ENCODE assay signal across 2 cellular contexts in the genomic region with DNA sequence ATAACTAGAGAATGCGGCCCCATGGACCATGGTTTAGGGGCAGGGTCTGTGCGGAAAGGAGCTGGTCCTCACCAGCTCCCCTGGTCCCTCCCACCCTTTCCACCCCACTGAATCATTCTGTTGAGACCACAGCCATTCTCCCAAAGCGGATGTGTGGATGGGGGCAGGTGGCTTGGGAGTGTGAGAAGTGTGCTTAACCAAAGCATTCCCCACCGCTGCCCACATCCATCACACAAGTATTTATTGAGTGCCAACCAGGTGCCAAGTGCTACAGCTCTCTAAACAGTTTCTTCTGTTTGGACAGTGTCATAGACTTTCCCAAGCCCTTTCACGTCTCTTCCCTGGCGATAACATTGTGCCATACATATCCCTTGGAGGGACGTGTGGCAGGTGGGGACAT.
TF ChIP-seq lines count a peak whose summit lies in the region.

No MANE protein-coding gene starts in this region.

TF ChIP-seq in SK-N-SH, 30 proteins besides CTCF, POLR2A, EP300 and RAD21 (continued from another document):
- TF ChIP-seq FOXM1 (IDR thresholded peaks at IDR 0.05; ENCODE audit: low read depth) (no peak), RFX5 (IDR thresholded peaks at IDR 0.05; ENCODE audit: low read length) (no peak), TCF12 (IDR thresholded peaks at IDR 0.05) (no peak), NFIC (IDR thresholded peaks at IDR 0.05; ENCODE audit: borderline replicate concordance) (no peak), SMC3 (IDR thresholded peaks at IDR 0.05; ENCODE audit: low read depth, low read length) (no peak), YY1 (IDR thresholded peaks at IDR 0.05; ENCODE audit: low read depth) (no peak), MXI1 (IDR thresholded peaks at IDR 0.05; ENCODE audit: low read depth, low read length) (no peak), GATA2 (CRISPR knock-in tag; IDR thresholded peaks at IDR 0.05) (no peak), SIN3A (IDR thresholded peaks at IDR 0.05; ENCODE audit: borderline replicate concordance, low read depth, low read length) (no peak)
- TF ChIP-seq, protein P1, sequence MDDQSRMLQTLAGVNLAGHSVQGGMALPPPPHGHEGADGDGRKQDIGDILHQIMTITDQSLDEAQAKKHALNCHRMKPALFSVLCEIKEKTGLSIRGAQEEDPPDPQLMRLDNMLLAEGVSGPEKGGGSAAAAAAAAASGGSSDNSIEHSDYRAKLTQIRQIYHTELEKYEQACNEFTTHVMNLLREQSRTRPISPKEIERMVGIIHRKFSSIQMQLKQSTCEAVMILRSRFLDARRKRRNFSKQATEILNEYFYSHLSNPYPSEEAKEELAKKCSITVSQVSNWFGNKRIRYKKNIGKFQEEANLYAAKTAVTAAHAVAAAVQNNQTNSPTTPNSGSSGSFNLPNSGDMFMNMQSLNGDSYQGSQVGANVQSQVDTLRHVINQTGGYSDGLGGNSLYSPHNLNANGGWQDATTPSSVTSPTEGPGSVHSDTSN (IDR thresholded peaks at IDR 0.05): no peak
- TF ChIP-seq, protein P2, sequence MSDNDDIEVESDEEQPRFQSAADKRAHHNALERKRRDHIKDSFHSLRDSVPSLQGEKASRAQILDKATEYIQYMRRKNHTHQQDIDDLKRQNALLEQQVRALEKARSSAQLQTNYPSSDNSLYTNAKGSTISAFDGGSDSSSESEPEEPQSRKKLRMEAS (IDR thresholded peaks at IDR 0.05; ENCODE audit: low read depth): no peak
- TF ChIP-seq, protein P3, sequence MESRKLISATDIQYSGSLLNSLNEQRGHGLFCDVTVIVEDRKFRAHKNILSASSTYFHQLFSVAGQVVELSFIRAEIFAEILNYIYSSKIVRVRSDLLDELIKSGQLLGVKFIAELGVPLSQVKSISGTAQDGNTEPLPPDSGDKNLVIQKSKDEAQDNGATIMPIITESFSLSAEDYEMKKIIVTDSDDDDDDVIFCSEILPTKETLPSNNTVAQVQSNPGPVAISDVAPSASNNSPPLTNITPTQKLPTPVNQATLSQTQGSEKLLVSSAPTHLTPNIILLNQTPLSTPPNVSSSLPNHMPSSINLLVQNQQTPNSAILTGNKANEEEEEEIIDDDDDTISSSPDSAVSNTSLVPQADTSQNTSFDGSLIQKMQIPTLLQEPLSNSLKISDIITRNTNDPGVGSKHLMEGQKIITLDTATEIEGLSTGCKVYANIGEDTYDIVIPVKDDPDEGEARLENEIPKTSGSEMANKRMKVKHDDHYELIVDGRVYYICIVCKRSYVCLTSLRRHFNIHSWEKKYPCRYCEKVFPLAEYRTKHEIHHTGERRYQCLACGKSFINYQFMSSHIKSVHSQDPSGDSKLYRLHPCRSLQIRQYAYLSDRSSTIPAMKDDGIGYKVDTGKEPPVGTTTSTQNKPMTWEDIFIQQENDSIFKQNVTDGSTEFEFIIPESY (IDR thresholded peaks at IDR 0.05; ENCODE audit: borderline replicate concordance, low read depth): no peak
- TF ChIP-seq, protein P4, sequence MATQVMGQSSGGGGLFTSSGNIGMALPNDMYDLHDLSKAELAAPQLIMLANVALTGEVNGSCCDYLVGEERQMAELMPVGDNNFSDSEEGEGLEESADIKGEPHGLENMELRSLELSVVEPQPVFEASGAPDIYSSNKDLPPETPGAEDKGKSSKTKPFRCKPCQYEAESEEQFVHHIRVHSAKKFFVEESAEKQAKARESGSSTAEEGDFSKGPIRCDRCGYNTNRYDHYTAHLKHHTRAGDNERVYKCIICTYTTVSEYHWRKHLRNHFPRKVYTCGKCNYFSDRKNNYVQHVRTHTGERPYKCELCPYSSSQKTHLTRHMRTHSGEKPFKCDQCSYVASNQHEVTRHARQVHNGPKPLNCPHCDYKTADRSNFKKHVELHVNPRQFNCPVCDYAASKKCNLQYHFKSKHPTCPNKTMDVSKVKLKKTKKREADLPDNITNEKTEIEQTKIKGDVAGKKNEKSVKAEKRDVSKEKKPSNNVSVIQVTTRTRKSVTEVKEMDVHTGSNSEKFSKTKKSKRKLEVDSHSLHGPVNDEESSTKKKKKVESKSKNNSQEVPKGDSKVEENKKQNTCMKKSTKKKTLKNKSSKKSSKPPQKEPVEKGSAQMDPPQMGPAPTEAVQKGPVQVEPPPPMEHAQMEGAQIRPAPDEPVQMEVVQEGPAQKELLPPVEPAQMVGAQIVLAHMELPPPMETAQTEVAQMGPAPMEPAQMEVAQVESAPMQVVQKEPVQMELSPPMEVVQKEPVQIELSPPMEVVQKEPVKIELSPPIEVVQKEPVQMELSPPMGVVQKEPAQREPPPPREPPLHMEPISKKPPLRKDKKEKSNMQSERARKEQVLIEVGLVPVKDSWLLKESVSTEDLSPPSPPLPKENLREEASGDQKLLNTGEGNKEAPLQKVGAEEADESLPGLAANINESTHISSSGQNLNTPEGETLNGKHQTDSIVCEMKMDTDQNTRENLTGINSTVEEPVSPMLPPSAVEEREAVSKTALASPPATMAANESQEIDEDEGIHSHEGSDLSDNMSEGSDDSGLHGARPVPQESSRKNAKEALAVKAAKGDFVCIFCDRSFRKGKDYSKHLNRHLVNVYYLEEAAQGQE (IDR thresholded peaks at IDR 0.05; ENCODE audit: low read depth, low read length): no peak
- TF ChIP-seq, protein P5, sequence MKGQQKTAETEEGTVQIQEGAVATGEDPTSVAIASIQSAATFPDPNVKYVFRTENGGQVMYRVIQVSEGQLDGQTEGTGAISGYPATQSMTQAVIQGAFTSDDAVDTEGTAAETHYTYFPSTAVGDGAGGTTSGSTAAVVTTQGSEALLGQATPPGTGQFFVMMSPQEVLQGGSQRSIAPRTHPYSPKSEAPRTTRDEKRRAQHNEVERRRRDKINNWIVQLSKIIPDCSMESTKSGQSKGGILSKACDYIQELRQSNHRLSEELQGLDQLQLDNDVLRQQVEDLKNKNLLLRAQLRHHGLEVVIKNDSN (IDR thresholded peaks at IDR 0.05; ENCODE audit: borderline replicate concordance, low read depth): no peak

TF ChIP-seq in SK-N-SH treated with all-trans-retinoic acid at 6 μM for 48 hours, 23 proteins besides CTCF, POLR2A, EP300 and RAD21 (continued from another document):
- TF ChIP-seq, protein P6, sequence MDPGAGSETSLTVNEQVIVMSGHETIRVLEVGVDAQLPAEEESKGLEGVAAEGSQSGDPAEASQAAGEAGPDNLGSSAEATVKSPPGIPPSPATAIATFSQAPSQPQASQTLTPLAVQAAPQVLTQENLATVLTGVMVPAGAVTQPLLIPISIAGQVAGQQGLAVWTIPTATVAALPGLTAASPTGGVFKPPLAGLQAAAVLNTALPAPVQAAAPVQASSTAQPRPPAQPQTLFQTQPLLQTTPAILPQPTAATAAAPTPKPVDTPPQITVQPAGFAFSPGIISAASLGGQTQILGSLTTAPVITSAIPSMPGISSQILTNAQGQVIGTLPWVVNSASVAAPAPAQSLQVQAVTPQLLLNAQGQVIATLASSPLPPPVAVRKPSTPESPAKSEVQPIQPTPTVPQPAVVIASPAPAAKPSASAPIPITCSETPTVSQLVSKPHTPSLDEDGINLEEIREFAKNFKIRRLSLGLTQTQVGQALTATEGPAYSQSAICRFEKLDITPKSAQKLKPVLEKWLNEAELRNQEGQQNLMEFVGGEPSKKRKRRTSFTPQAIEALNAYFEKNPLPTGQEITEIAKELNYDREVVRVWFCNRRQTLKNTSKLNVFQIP (CRISPR knock-in tag; IDR thresholded peaks at IDR 0.05; ENCODE audit: borderline replicate concordance, low read depth): no peak
- TF ChIP-seq BACH2 (CRISPR knock-in tag; IDR thresholded peaks at IDR 0.05; ENCODE audit: borderline replicate concordance) (no peak), ESRRG (CRISPR knock-in tag; IDR thresholded peaks at IDR 0.05) (no peak), ARNTL (CRISPR knock-in tag; IDR thresholded peaks at IDR 0.05; ENCODE audit: borderline replicate concordance, low read depth) (no peak)
- TF ChIP-seq, protein P7, sequence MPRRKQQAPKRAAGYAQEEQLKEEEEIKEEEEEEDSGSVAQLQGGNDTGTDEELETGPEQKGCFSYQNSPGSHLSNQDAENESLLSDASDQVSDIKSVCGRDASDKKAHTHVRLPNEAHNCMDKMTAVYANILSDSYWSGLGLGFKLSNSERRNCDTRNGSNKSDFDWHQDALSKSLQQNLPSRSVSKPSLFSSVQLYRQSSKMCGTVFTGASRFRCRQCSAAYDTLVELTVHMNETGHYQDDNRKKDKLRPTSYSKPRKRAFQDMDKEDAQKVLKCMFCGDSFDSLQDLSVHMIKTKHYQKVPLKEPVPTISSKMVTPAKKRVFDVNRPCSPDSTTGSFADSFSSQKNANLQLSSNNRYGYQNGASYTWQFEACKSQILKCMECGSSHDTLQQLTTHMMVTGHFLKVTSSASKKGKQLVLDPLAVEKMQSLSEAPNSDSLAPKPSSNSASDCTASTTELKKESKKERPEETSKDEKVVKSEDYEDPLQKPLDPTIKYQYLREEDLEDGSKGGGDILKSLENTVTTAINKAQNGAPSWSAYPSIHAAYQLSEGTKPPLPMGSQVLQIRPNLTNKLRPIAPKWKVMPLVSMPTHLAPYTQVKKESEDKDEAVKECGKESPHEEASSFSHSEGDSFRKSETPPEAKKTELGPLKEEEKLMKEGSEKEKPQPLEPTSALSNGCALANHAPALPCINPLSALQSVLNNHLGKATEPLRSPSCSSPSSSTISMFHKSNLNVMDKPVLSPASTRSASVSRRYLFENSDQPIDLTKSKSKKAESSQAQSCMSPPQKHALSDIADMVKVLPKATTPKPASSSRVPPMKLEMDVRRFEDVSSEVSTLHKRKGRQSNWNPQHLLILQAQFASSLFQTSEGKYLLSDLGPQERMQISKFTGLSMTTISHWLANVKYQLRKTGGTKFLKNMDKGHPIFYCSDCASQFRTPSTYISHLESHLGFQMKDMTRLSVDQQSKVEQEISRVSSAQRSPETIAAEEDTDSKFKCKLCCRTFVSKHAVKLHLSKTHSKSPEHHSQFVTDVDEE (CRISPR knock-in tag; IDR thresholded peaks at IDR 0.05): no peak
